Comparison of ENCODE assay signal across 21 cellular contexts in genomic region chr11:36218283-36218921, GRCh38.
A peak's percentile ranks its signal among the peaks of the same experiment; 100 is the strongest.
DNase-seq lines count a peak whose midpoint lies in the region; ATAC-seq, FAIRE-seq and TF ChIP-seq lines count a peak whose summit lies in the region.
"Had no signal": no experiment of that assay in that cellular context is flagged by ENCODE, and none has a peak within 500 bp of the region (broad histone marks: within the 10 kb centered on the region; RNA-seq: fewer than 3 reads in every experiment).

No MANE protein-coding gene starts in this region.

- H3K4me3 ChIP-seq in right atrium auricular region, result no peak overlapping the region
- no peak overlapping the region for H3K4me3 ChIP-seq in bronchial epithelial cell (ENCODE audit: low read depth, low read length)
- no peak overlapping the region for H3K4me3 ChIP-seq in right lobe of liver
- H3K4me3 ChIP-seq in kidney (ENCODE audit: low read length in 2 of 2), result no peak overlapping the region
- H3K4me3 ChIP-seq: A549; BLaER1 treated with 17β-estradiol and CSF1 and Interleukin-3, amounts not matched to agents 10 nM and 100 nM; GM12878 had no signal

- TF ChIP-seq CTCF in right atrium auricular region (IDR thresholded peaks at IDR 0.05), result no peak
- no peak for TF ChIP-seq CTCF in bronchial epithelial cell (IDR thresholded peaks at IDR 0.05; ENCODE audit: insufficient read depth, low read length, severe bottlenecking)
- no peak for TF ChIP-seq CTCF in right lobe of liver (IDR thresholded peaks at IDR 0.05)
- no peak for TF ChIP-seq CTCF in kidney (IDR thresholded peaks at IDR 0.05; ENCODE audit: borderline replicate concordance, extremely low read depth, insufficient read depth)

- H3K27ac ChIP-seq in right atrium auricular region, result no peak overlapping the region
- no peak overlapping the region for H3K27ac ChIP-seq in right lobe of liver
- H3K27ac ChIP-seq in kidney (ENCODE audit: low read depth in 2 of 2, low read length in 2 of 2), result no peak overlapping the region
- H3K27ac ChIP-seq: 22Rv1; A549; BLaER1 treated with 17β-estradiol and CSF1 and Interleukin-3, amounts not matched to agents 10 nM and 100 nM; C4-2B had no signal

- DNase-seq in cardiac septum (ENCODE audit: low spot score) (peak; percentile 19), right atrium auricular region (ENCODE audit: low spot score) (no peak), G401 (ENCODE audit: low spot score) (peak; percentile 47), bronchial epithelial cell (ENCODE audit: low read depth) (no peak), right lobe of liver (no peak), kidney (no peak), NCI-H187 treated with DMSO at 0.1 percent for 48 hours (lab: John Stamatoyannopoulos, UW) (no peak)
- DNase-seq: AML-193; Calu3; CD4-positive, alpha-beta T cell; CD8-positive, alpha-beta T cell; DMS79 treated with DMSO at 0.1 percent for 48 hours; GDM1 had no signal

- TF ChIP-seq POLR2A in right lobe of liver (IDR thresholded peaks at IDR 0.05), result no peak

- H3K36me3 ChIP-seq in right atrium auricular region (no peaks in the 10 kb centered on the region), bronchial epithelial cell (ENCODE audit: control insufficient read depth, insufficient read depth, low read length) (no peaks in the 10 kb centered on the region), right lobe of liver (no peaks in the 10 kb centered on the region), kidney (ENCODE audit: control insufficient read depth in 1 of 2, insufficient read depth in 2 of 2, low read length in 2 of 2) (no peaks in the 10 kb centered on the region)

- in situ Hi-C loops in G401 (cut with HindIII; ENCODE audit: low sequenced_read_pairs), result no loop called here

- intact Hi-C loops in cardiac septum (cut with DNase I), result no loop called here
- intact Hi-C loops in right lobe of liver (cut with DNase I), result no loop called here
- intact Hi-C loops in kidney (cut with DNase I), result no loop called here

- no peak overlapping the region for H3K9ac ChIP-seq in kidney (ENCODE audit: low read length in 2 of 2)
- H3K9ac ChIP-seq: BLaER1 treated with 17β-estradiol and CSF1 and Interleukin-3, amounts not matched to agents 10 nM and 100 nM had no signal

- WGBS in right lobe of liver (ENCODE audit: insufficient coverage, low coverage, low lambda C conversion rate, missing lambda C conversion rate), result 52% methylated on average over 4 of the region's 4 CpGs

- peaks cover 6 to 16% of the 10 kb centered on the region in 2 donors for H3K9me3 ChIP-seq in right atrium auricular region
- no peaks in the 10 kb centered on the region for H3K9me3 ChIP-seq in right lobe of liver
- H3K9me3 ChIP-seq in kidney (ENCODE audit: control insufficient read depth in 1 of 2, low read length in 2 of 2), result no peaks in the 10 kb centered on the region
- H3K9me3 ChIP-seq: Caco-2 had no signal

- FAIRE-seq in bronchial epithelial cell (lab: Jason Lieb, UNC) (peak; percentile 13), kidney (lab: Jason Lieb, UNC) (no peak)
- FAIRE-seq: A549, D721Med, GM12878, GM18507 had no signal

- peak; percentile 84 to 97 (median 90) for ATAC-seq in right lobe of liver
- ATAC-seq: A549; CD8-positive, alpha-beta T cell; GM12878 had no signal

- no peaks in the 10 kb centered on the region for H3K4me1 ChIP-seq in right atrium auricular region
- peaks cover 0 to 13% (median 0%) of the 10 kb centered on the region in 4 donors for H3K4me1 ChIP-seq in right lobe of liver
- peaks cover 7 to 9% of the 10 kb centered on the region in 2 donors for H3K4me1 ChIP-seq in kidney (ENCODE audit: control insufficient read depth in 1 of 2, insufficient read depth in 1 of 2, low read depth in 1 of 2, low read length in 2 of 2)
- H3K4me1 ChIP-seq: A549; BLaER1 treated with 17β-estradiol and CSF1 and Interleukin-3, amounts not matched to agents 10 nM and 100 nM had no signal

- H3K27me3 ChIP-seq in right atrium auricular region (no peaks in the 10 kb centered on the region), bronchial epithelial cell (ENCODE audit: control insufficient read depth, insufficient read depth, low read length) (no peaks in the 10 kb centered on the region), right lobe of liver (no peaks in the 10 kb centered on the region)
- H3K27me3 ChIP-seq: BLaER1 treated with 17β-estradiol and CSF1 and Interleukin-3, amounts not matched to agents 10 nM and 100 nM had no signal

Comparison
In these comparisons a context has a peak if more than half of its experiments do, and no peak if none do; other contexts are left out.
1. DNase-seq: peak in cardiac septum (single experiment) and G401 (single experiment); none in right atrium auricular region (single experiment), bronchial epithelial cell (single experiment), right lobe of liver (0 of 3), kidney (single experiment) and NCI-H187 treated with DMSO at 0.1 percent for 48 hours (single experiment).